Comparison of ENCODE assay signal across 21 cellular contexts in genomic region chr7:133428876-133429275, GRCh38.
"Had no signal": no experiment of that assay in that cellular context is flagged by ENCODE, and none has a peak within 500 bp of the region (broad histone marks: within the 10 kb centered on the region; RNA-seq: fewer than 3 reads in every experiment).

No MANE protein-coding gene starts in this region.

- H3K27ac ChIP-seq: adrenal gland, colonic mucosa, dorsolateral prefrontal cortex, heart right ventricle, sigmoid colon, thoracic aorta, upper lobe of right lung had no signal

- H3K27me3 Mint-ChIP-seq: activated T-cell treated with anti-CD3 and anti-CD28 coated beads, Interleukin-2, amount 50 U/mL, for 24 hours; activated T-helper 17 cell treated with anti-CD3 and anti-CD28 coated beads, Interleukin-2, amount 50 U/mL, for 72 hours; central memory CD8-positive, alpha-beta T cell; stimulated activated naive B cell treated with anti-CD40 and anti-IgM and Interleukin-4, amounts not matched to agents 10 μg/mL and 1 μg/mL and 100 μg/mL, for 72 hours; T-cell had no signal

- H3K4me1 ChIP-seq: colonic mucosa, upper lobe of right lung had no signal

- H3K27me3 ChIP-seq: adrenal gland, colonic mucosa, dorsolateral prefrontal cortex, heart right ventricle, sigmoid colon, upper lobe of right lung had no signal

- H3K4me3 Mint-ChIP-seq: activated T-cell treated with anti-CD3 and anti-CD28 coated beads, Interleukin-2, amount 50 U/mL, for 24 hours; activated T-helper 17 cell treated with anti-CD3 and anti-CD28 coated beads, Interleukin-2, amount 50 U/mL, for 72 hours; central memory CD8-positive, alpha-beta T cell; nephron progenitor cell; stimulated activated naive B cell treated with anti-CD40 and anti-IgM and Interleukin-4, amounts not matched to agents 10 μg/mL and 1 μg/mL and 100 μg/mL, for 72 hours; T-cell had no signal

- H3K9me3 ChIP-seq: adrenal gland, colonic mucosa, sigmoid colon, thoracic aorta, upper lobe of right lung had no signal

- ATAC-seq: activated naive CD4-positive, alpha-beta T cell treated with anti-CD3 and anti-CD28 coated beads, Interleukin-2, amount 50 U/mL, for 72 hours; activated T-helper 17 cell treated with anti-CD3 and anti-CD28 coated beads, Interleukin-2, amount 50 U/mL, for 72 hours; left colon; stimulated activated naive B cell treated with anti-CD40 and anti-IgM and Interleukin-4, amounts not matched to agents 10 μg/mL and 1 μg/mL and 100 μg/mL, for 72 hours; T-cell; upper lobe of right lung had no signal

- DNase-seq: activated CD8-positive, alpha-beta memory T cell treated with anti-CD3 and anti-CD28 coated beads for 24 hours; activated CD8-positive, alpha-beta memory T cell treated with anti-CD3 and anti-CD28 coated beads, Interleukin-2, amount 50 U/mL, for 4 hours; activated T-cell treated with anti-CD3 and anti-CD28 coated beads, Interleukin-2, amount 50 U/mL, for 24 hours; adrenal gland; colonic mucosa; dorsolateral prefrontal cortex; heart right ventricle; left colon; nephron progenitor cell; nucleus accumbens; posterior cingulate gyrus; sigmoid colon; stimulated activated CD4-positive, alpha-beta T cell treated with anti-CD3 and anti-CD28 coated beads, Interleukin-2, amount 100 ng/mL, for 48 hours; stimulated activated CD8-positive, alpha-beta memory T cell treated with anti-CD3 and anti-CD28 coated beads, Interleukin-4, amount 100 ng/mL, for 48 hours; stimulated activated naive B cell treated with anti-CD40 and anti-IgM and Interleukin-4, amounts not matched to agents 10 μg/mL and 1 μg/mL and 100 μg/mL, for 72 hours; T-cell; upper lobe of right lung had no signal

- H3K4me3 ChIP-seq: adrenal gland, colonic mucosa, dorsolateral prefrontal cortex, heart right ventricle, sigmoid colon, thoracic aorta, upper lobe of right lung had no signal

- H3K27ac Mint-ChIP-seq: activated naive CD4-positive, alpha-beta T cell treated with anti-CD3 and anti-CD28 coated beads, Interleukin-2, amount 50 U/mL, for 72 hours; activated T-cell treated with anti-CD3 and anti-CD28 coated beads, Interleukin-2, amount 50 U/mL, for 24 hours; activated T-helper 17 cell treated with anti-CD3 and anti-CD28 coated beads, Interleukin-2, amount 50 U/mL, for 72 hours; nephron progenitor cell; stimulated activated naive B cell treated with anti-CD40 and anti-IgM and Interleukin-4, amounts not matched to agents 10 μg/mL and 1 μg/mL and 100 μg/mL, for 72 hours; T-cell had no signal

- H3K36me3 ChIP-seq: adrenal gland, colonic mucosa, heart right ventricle, sigmoid colon, thoracic aorta, upper lobe of right lung had no signal

- H3K9me3 Mint-ChIP-seq: activated T-cell treated with anti-CD3 and anti-CD28 coated beads, Interleukin-2, amount 50 U/mL, for 24 hours; activated T-helper 17 cell treated with anti-CD3 and anti-CD28 coated beads, Interleukin-2, amount 50 U/mL, for 72 hours; T-cell had no signal
